In genomic region chr2:41610501-41611242, GRCh38 we compare ENCODE assay signal across 14 cellular contexts.
DNase-seq lines count a peak whose midpoint lies in the region; ATAC-seq, FAIRE-seq and TF ChIP-seq lines count a peak whose summit lies in the region.
"Had no signal": no experiment of that assay in that cellular context is flagged by ENCODE, and none has a peak within 500 bp of the region (broad histone marks: within the 10 kb centered on the region; RNA-seq: fewer than 3 reads in every experiment).

No MANE protein-coding gene starts in this region.

- H3K4me1 ChIP-seq in subcutaneous abdominal adipose tissue (ENCODE audit: control insufficient read depth in 5 of 5, insufficient read depth in 5 of 5, low read length in 5 of 5), result peaks cover 0 to 5% (median 0%) of the 10 kb centered on the region in 5 donors
- H3K4me1 ChIP-seq: pancreas had no signal

- peak overlapping the region in 4 of 5 experiments; percentile 60 to 89 (median 72) for H3K27ac Mint-ChIP-seq in brain
- H3K27ac Mint-ChIP-seq: activated CD4-positive, alpha-beta T cell treated with anti-CD3 and anti-CD28 coated beads, Interleukin-2, amount 10 ng/mL, durations not matched to agents 24 days and 14 days had no signal

- no peaks in the 10 kb centered on the region for H3K36me3 ChIP-seq in subcutaneous abdominal adipose tissue (ENCODE audit: control insufficient read depth in 5 of 5, insufficient read depth in 5 of 5, low read length in 5 of 5)
- H3K36me3 ChIP-seq: pancreas had no signal

- ATAC-seq in GM19372 (IDR thresholded peaks at IDR 0.05; ENCODE audit: low read depth, unreplicated experiment), result peak; percentile 50
- ATAC-seq: pancreas had no signal

- no peaks in the 10 kb centered on the region for H3K27me3 Mint-ChIP-seq in brain
- H3K27me3 Mint-ChIP-seq: activated CD4-positive, alpha-beta T cell treated with anti-CD3 and anti-CD28 coated beads, Interleukin-2, amount 10 ng/mL, durations not matched to agents 24 days and 14 days had no signal

- peak overlapping the region in 1 of 5 donors; percentile 13 for H3K9ac ChIP-seq in subcutaneous abdominal adipose tissue (ENCODE audit: low read length in 5 of 5)

- peak; percentile 48 for DNase-seq in iris pigment epithelial cell (ENCODE audit: low read depth)
- DNase-seq in OCI-M1 (lab: John Stamatoyannopoulos, UW), result no peak
- DNase-seq in SW480 (ENCODE audit: low spot score), result no peak
- no peak for DNase-seq in frontal cortex (ENCODE audit: low spot score in 2 of 2)
- DNase-seq in ACHN, result no peak
- DNase-seq: activated CD4-positive, alpha-beta T cell treated with anti-CD3 and anti-CD28 coated beads, Interleukin-2, amount 10 ng/mL, durations not matched to agents 24 days and 14 days; activated naive CD4-positive, alpha-beta T cell treated with anti-CD3 and anti-CD28 coated beads, Interleukin-2, amount 50 U/mL, for 16 hours; NCI-H2227 treated with DMSO at 0.1 percent for 48 hours; pancreas had no signal

- H3K27me3 ChIP-seq in subcutaneous abdominal adipose tissue (ENCODE audit: control insufficient read depth in 5 of 5, insufficient read depth in 4 of 5, low read length in 5 of 5), result no peaks in the 10 kb centered on the region
- H3K27me3 ChIP-seq: pancreas had no signal

- peaks cover 0 to 4% (median 0%) of the 10 kb centered on the region in 5 donors for H3K9me3 ChIP-seq in subcutaneous abdominal adipose tissue (ENCODE audit: control insufficient read depth in 5 of 5, low read length in 5 of 5)
- H3K9me3 ChIP-seq: pancreas had no signal

- peak overlapping the region in 4 of 5 experiments; percentile 12 to 60 (median 34) for H3K4me3 Mint-ChIP-seq in brain
- H3K4me3 Mint-ChIP-seq: activated CD4-positive, alpha-beta T cell treated with anti-CD3 and anti-CD28 coated beads, Interleukin-2, amount 10 ng/mL, durations not matched to agents 24 days and 14 days had no signal

- H3K4me3 ChIP-seq in subcutaneous abdominal adipose tissue (ENCODE audit: low read depth in 1 of 5, low read length in 5 of 5), result no peak overlapping the region
- H3K4me3 ChIP-seq: pancreas had no signal

- peaks cover 11% of the 10 kb centered on the region for H3K4me1 Mint-ChIP-seq in brain
- H3K4me1 Mint-ChIP-seq: activated CD4-positive, alpha-beta T cell treated with anti-CD3 and anti-CD28 coated beads, Interleukin-2, amount 10 ng/mL, durations not matched to agents 24 days and 14 days had no signal

- no peaks in the 10 kb centered on the region for H3K36me3 Mint-ChIP-seq in brain

- FAIRE-seq in frontal cortex (lab: Jason Lieb, UNC), result no peak
- FAIRE-seq: H1, keratinocyte, pancreas had no signal

- in situ Hi-C loops in ACHN (cut with HindIII; ENCODE audit: low pct_ligation_motif_present, low pct_unique_long_range_greater_than_20kb, low sequenced_read_pairs), result no loop called here

- peak overlapping the region; percentile 32 for H3K27ac ChIP-seq in subcutaneous abdominal adipose tissue (ENCODE audit: low read depth, low read length)
- H3K27ac ChIP-seq: pancreas had no signal

- TF ChIP-seq CTCF in brain (conservative IDR thresholded peaks at IDR 0.05), result no peak

- peaks cover 0 to 5% (median 0%) of the 10 kb centered on the region in 5 experiments for H3K9me3 Mint-ChIP-seq in brain
- H3K9me3 Mint-ChIP-seq: activated CD4-positive, alpha-beta T cell treated with anti-CD3 and anti-CD28 coated beads, Interleukin-2, amount 10 ng/mL, durations not matched to agents 24 days and 14 days had no signal
